Comparison of ENCODE assay signal across 7 cellular contexts in the genomic region with DNA sequence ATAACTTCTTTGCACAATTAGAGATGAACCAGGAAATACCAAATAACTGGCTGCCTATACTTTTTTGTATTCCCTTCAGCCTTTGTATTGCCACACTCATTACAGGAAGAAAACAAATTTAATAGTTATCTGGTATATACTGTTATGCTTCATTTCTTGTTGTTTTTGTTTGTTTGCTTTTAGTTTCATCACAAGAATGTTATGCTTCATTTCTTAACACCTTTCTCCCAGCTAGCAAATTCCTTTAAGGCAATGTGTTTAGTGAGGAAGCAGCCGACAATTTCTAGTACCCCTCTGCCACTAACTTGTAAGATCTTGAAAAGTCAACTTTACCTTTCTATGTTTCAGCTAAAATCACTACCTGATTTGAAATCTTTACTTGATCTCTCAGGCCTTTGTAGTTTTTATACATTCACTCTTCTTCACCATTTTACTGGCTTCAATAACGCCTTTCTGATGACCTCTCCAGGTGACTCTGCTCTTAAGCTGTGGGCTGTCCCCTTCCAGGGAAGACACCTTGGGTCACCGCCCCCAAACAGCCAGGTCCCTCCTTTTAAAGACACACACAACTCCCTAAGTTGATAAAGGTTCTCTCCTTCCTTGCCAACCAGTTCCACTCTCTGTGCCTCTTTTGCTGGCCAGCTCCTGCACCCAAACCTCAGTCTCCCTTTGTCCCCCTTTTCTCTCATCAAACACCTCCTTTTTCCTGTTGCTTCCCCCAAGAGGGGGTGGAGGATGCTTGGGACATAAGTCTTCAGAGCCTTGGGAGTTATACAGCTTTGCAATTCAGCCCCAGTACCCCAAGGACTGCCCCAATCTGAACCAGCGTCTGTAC. TPM values are rescaled to one million over a fixed set of nuclear protein-coding genes. Genes with fewer than 3 reads are reported as not detected.
DNase-seq lines count a peak whose midpoint lies in the region; ATAC-seq and TF ChIP-seq lines count a peak whose summit lies in the region.

No MANE protein-coding gene starts in this region.

- peak overlapping the region; percentile 99 for H3K4me3 ChIP-seq in lung

- TF ChIP-seq CTCF in lung (IDR thresholded peaks at IDR 0.05; ENCODE audit: control extremely low read depth, extremely low read depth): no peak

- ATAC-seq in GM18505 (IDR thresholded peaks at IDR 0.05; ENCODE audit: unreplicated experiment) (no peak), HG03342 (IDR thresholded peaks at IDR 0.05; ENCODE audit: unreplicated experiment) (peak; percentile 46), lung (ENCODE audit: insufficient read depth, low FRiP score) (peak; percentile 68)

- H3K4me1 ChIP-seq in lung (ENCODE audit: control insufficient read depth in 2 of 2, insufficient read depth in 2 of 2, low read length in 2 of 2): peaks cover 5 to 26% of the 10 kb centered on the region in 2 donors

- DNase-seq in NCI-H524 (lab: John Stamatoyannopoulos, UW): peak; percentile 36 to 65
- peak; percentile 69 for DNase-seq in activated CD4-positive, alpha-beta T cell treated with anti-CD3 and anti-CD28 coated beads, Interleukin-2, amount 50 U/mL, for 1 hour
- DNase-seq in ecto neural progenitor cell (ENCODE audit: low spot score): peak; percentile 46
- peak; percentile 76 for DNase-seq in lung (ENCODE audit: low spot score)
- peak; percentile 44 for DNase-seq in stimulated activated CD8-positive, alpha-beta memory T cell treated with anti-CD3 and anti-CD28 coated beads, Interleukin-12 subunit alpha, Interleukin-12 subunit beta, amount 100 ng/mL, for 4 hours (ENCODE audit: low read depth)

- no peaks in the 10 kb centered on the region for H3K27me3 ChIP-seq in lung (ENCODE audit: control insufficient read depth, insufficient read depth)

- H3K36me3 ChIP-seq in lung (ENCODE audit: control insufficient read depth in 2 of 2, insufficient read depth in 2 of 2, low read length in 2 of 2): no peaks in the 10 kb centered on the region

- TF ChIP-seq POLR2A in GM18505 (IDR thresholded peaks at IDR 0.05; ENCODE audit: borderline replicate concordance, extremely low read depth, insufficient read depth, insufficient read length): peak; percentile 19

- whole genome bisulfite sequencing in lung, 2 donors: 8 to 9% methylated on average over 4 of the region's 4 CpGs

- H3K27ac ChIP-seq in lung (ENCODE audit: low read depth in 1 of 2, low read length in 1 of 2): peak overlapping the region; percentile 87 to 98

- no peaks in the 10 kb centered on the region for H3K9me3 ChIP-seq in lung (ENCODE audit: control insufficient read depth in 2 of 2, insufficient read depth in 1 of 2, low read length in 1 of 2)

RNA-seq across cellular contexts. Expression of gene NCOA6, which starts 1.2 kb away (rescaled TPM):
- 10 to 100 TPM; 20.9 to 27.5 TPM for total RNA-seq in lung
- polyA plus RNA-seq in lung: 10 to 100 TPM; 13.2 to 22.7 TPM

RNA-seq across cellular contexts. Expression of gene GGT7, which starts 48.4 kb away (rescaled TPM):
- 10 to 100 TPM; 14.6 to 22.7 TPM for total RNA-seq in lung
- polyA plus RNA-seq in lung: 10 to 100 TPM in 1 of 2 donors, 1 to 10 TPM in 1; 9.4 to 10.4 TPM

RNA-seq across cellular contexts. Expression of gene ACSS2, which starts 52.2 kb away (rescaled TPM):
- total RNA-seq in lung: 100 to 1,000 TPM; 168 to 300 TPM
- 100 to 1,000 TPM in 1 of 2 donors, 10 to 100 TPM in 1; 69.7 to 154 TPM for polyA plus RNA-seq in lung
